Comparison of ENCODE assay signal across 26 cellular contexts in genomic region chr12:103997277-103997900, GRCh38. TPM values are rescaled to one million over a fixed set of nuclear protein-coding genes. Genes with fewer than 3 reads are reported as not detected.
DNase-seq lines count a peak whose midpoint lies in the region; ATAC-seq and TF ChIP-seq lines count a peak whose summit lies in the region.
"Had no signal": no experiment of that assay in that cellular context is flagged by ENCODE, and none has a peak within 500 bp of the region (broad histone marks: within the 10 kb centered on the region; RNA-seq: fewer than 3 reads in every experiment).

No MANE protein-coding gene starts in this region.

- no peaks in the 10 kb centered on the region for H3K36me3 Mint-ChIP-seq in MCF 10A (ENCODE audit: insufficient read depth, unreplicated experiment)
- H3K36me3 Mint-ChIP-seq: CD8-positive, alpha-beta memory T cell; stimulated activated memory B cell treated with anti-CD40 and anti-IgM and Interleukin-4, amounts not matched to agents 10 μg/mL and 1 μg/mL and 100 μg/mL, for 72 hours had no signal

- H3K4me3 ChIP-seq in breast epithelium (peak overlapping the region in 1 of 3 donors; percentile 29), ovary (peak overlapping the region; percentile 18), MG63 (no peak overlapping the region)
- H3K4me3 ChIP-seq: lung had no signal

- H3K27ac Mint-ChIP-seq in MCF 10A (ENCODE audit: low read depth, unreplicated experiment) = no peak overlapping the region
- H3K27ac Mint-ChIP-seq: CD8-positive, alpha-beta memory T cell; stimulated activated memory B cell treated with anti-CD40 and anti-IgM and Interleukin-4, amounts not matched to agents 10 μg/mL and 1 μg/mL and 100 μg/mL, for 72 hours had no signal

- TF ChIP-seq CTCF in breast epithelium (IDR thresholded peaks at IDR 0.05) (no peak), MCF 10A (IDR thresholded peaks at IDR 0.05; ENCODE audit: unreplicated experiment) (no peak), ovary (IDR thresholded peaks at IDR 0.05) (no peak)

- H3K27ac ChIP-seq in breast epithelium = peak overlapping the region; percentile 27 to 68
- peak overlapping the region in 1 of 2 donors; percentile 26 for H3K27ac ChIP-seq in ovary
- H3K27ac ChIP-seq: RWPE1 had no signal

- TF ChIP-seq POLR2A in breast epithelium (IDR thresholded peaks at IDR 0.05) (no peak), ovary (IDR thresholded peaks at IDR 0.05) (no peak)

- no peaks in the 10 kb centered on the region for H3K27me3 Mint-ChIP-seq in MCF 10A (ENCODE audit: insufficient read depth, unreplicated experiment)

- no peaks in the 10 kb centered on the region for H3K36me3 ChIP-seq in breast epithelium
- no peaks in the 10 kb centered on the region for H3K36me3 ChIP-seq in ovary
- H3K36me3 ChIP-seq in MG63 = no peaks in the 10 kb centered on the region

- 17 to 19% (median 18%) methylated on average over 16 of the region's 16 CpGs for WGBS in ovary, 3 donors

- peak; percentile 44 to 93 for ATAC-seq in left cardiac atrium
- ATAC-seq: activated T-cell treated with anti-CD3 and anti-CD28 coated beads, Interleukin-2, amount 50 U/mL, for 4 hours; stimulated activated memory B cell treated with anti-CD40 and anti-IgM and Interleukin-4, amounts not matched to agents 10 μg/mL and 1 μg/mL and 100 μg/mL, for 72 hours had no signal

- H3K4me3 Mint-ChIP-seq in MCF 10A (ENCODE audit: unreplicated experiment) = no peak overlapping the region
- H3K4me3 Mint-ChIP-seq: activated T-cell treated with anti-CD3 and anti-CD28 coated beads, Interleukin-2, amount 50 U/mL, for 4 hours; CD8-positive, alpha-beta memory T cell; stimulated activated memory B cell treated with anti-CD40 and anti-IgM and Interleukin-4, amounts not matched to agents 10 μg/mL and 1 μg/mL and 100 μg/mL, for 72 hours had no signal

- no peaks in the 10 kb centered on the region for H3K9me3 ChIP-seq in breast epithelium
- H3K9me3 ChIP-seq in ovary = no peaks in the 10 kb centered on the region
- H3K9me3 ChIP-seq in MG63 = no peaks in the 10 kb centered on the region

- H3K4me1 ChIP-seq in breast epithelium = no peaks in the 10 kb centered on the region
- H3K4me1 ChIP-seq in ovary (ENCODE audit: insufficient read depth) = no peaks in the 10 kb centered on the region

- POLR2A ChIA-PET in MCF 10A (lab: Yijun Ruan, JAX) = interaction anchor here (1.0 to 2.6 kb wide), 3 partner anchors 17 to 45 kb away, joined by 3 to 15 read pairs (median 3); partner anchors contain the start of gene TDG

- no peaks in the 10 kb centered on the region for H3K4me1 Mint-ChIP-seq in MCF 10A (ENCODE audit: insufficient read depth, unreplicated experiment)
- H3K4me1 Mint-ChIP-seq: CD8-positive, alpha-beta memory T cell; stimulated activated memory B cell treated with anti-CD40 and anti-IgM and Interleukin-4, amounts not matched to agents 10 μg/mL and 1 μg/mL and 100 μg/mL, for 72 hours had no signal

- no peaks in the 10 kb centered on the region for H3K9me3 Mint-ChIP-seq in MCF 10A (ENCODE audit: unreplicated experiment)
- H3K9me3 Mint-ChIP-seq: activated T-cell treated with anti-CD3 and anti-CD28 coated beads, Interleukin-2, amount 50 U/mL, for 4 hours; CD8-positive, alpha-beta memory T cell; stimulated activated memory B cell treated with anti-CD40 and anti-IgM and Interleukin-4, amounts not matched to agents 10 μg/mL and 1 μg/mL and 100 μg/mL, for 72 hours had no signal

- DNase-seq in breast epithelium (ENCODE audit: low spot score in 2 of 2) (no peak), MCF 10A (ENCODE audit: unreplicated experiment) (no peak), left cardiac atrium (peak; percentile 66), ovary (peak; percentile 48 to 83 (median 60)), T-helper 9 cell (no peak), mucosa of gallbladder (ENCODE audit: low spot score) (no peak), MG63 (no peak)
- no peak for DNase-seq in activated CD4-positive, alpha-beta T cell treated with anti-CD3 and anti-CD28 coated beads for 48 hours
- DNase-seq: 8988T; activated CD4-positive, CD25-positive, alpha-beta regulatory T cell treated with anti-CD3 and anti-CD28 coated beads, Interleukin-2, amount 50 U/mL, for 72 hours; activated naive CD4-positive, alpha-beta T cell; activated T-cell treated with anti-CD3 and anti-CD28 coated beads, Interleukin-2, amount 50 U/mL, for 4 hours; AML-193; amygdala; CD8-positive, alpha-beta memory T cell; cerebellar nuclear complex; foreskin melanocyte; islet precursor cell; NCI-H1694 treated with DMSO at 0.1 percent for 48 hours; NCI-H69; occipital lobe; stimulated activated CD4-positive, alpha-beta T cell treated with anti-CD3 and anti-CD28 coated beads, Interleukin-2, amount 100 ng/mL, for 24 hours; SW 1271 had no signal

- H3K27me3 ChIP-seq in breast epithelium (no peaks in the 10 kb centered on the region), ovary (no peaks in the 10 kb centered on the region), MG63 (no peaks in the 10 kb centered on the region)

- no peak for TF ChIP-seq EP300 in ovary (IDR thresholded peaks at IDR 0.05)

- intact Hi-C loops in breast epithelium (cut with DNase I; ENCODE audit: low total_unique reads) = no loop called here
- intact Hi-C loops in MCF 10A (cut with micrococcal nuclease) = no loop called here
- intact Hi-C loops in left cardiac atrium (cut with DNase I) = no loop called here
- intact Hi-C loops in ovary (cut with DNase I) = no loop called here

- CTCF ChIA-PET in MCF 10A (lab: Yijun Ruan, JAX) = interaction anchor here (1.4 to 1.6 kb wide), 2 partner anchors 12 to 33 kb away, joined by 4 read pairs; no protein-coding TSS in a partner anchor

- BruUV-seq in MCF 10A (replicated peaks; lab: Mats Ljungman, UMichigan) = no TSS peak

RNA-seq across cellular contexts. Expression of gene TDG, which starts 31.7 kb away (rescaled TPM):
- total RNA-seq in breast epithelium (10 to 100 TPM; 14.4 to 37.5 (median 29.8) TPM), MCF 10A (2022) (31.6 and 31.8 TPM in 2 replicates), left cardiac atrium (10 to 100 TPM; 10.8 to 20.1 TPM), ovary (10 to 100 TPM; 13.7 to 24.2 (median 19.6) TPM), mucosa of gallbladder (16.5 TPM)
- polyA plus RNA-seq in ovary = 10 to 100 TPM; 10.7 to 16.3 TPM
- 24.6 and 42.0 TPM in 2 replicates for total RNA-seq in MG63 (2014; rRNA removed; shearing (Covaris generic); ENCODE audit: low replicate concordance)

RNA-seq across cellular contexts. Expression of gene GLT8D2, which starts 52.6 kb away (rescaled TPM):
- total RNA-seq in breast epithelium = 10 to 100 TPM in 2 of 3 donors, 1 to 10 TPM in 1; 8.6 to 20.8 (median 16.1) TPM
- total RNA-seq in MCF 10A (2022) = 0.79 and 2.0 TPM in 2 replicates
- total RNA-seq in left cardiac atrium = 10 to 100 TPM in 1 of 2 donors, 1 to 10 TPM in 1; 7.5 to 12.8 TPM
- total RNA-seq in ovary = 10 to 100 TPM; 21.1 to 38.4 (median 32.9) TPM
- polyA plus RNA-seq in ovary = 10 to 100 TPM; 45.8 to 65.2 TPM
- total RNA-seq in mucosa of gallbladder = 17.9 TPM
- total RNA-seq in MG63 (2014; rRNA removed; shearing (Covaris generic); ENCODE audit: low replicate concordance) = not detected in 2 replicates
- polyA plus RNA-seq: CD8-positive, alpha-beta memory T cell had no signal

Comparison
In these comparisons a context has a peak if more than half of its experiments do, and no peak if none do; other contexts are left out.
1. DNase-seq: peak in left cardiac atrium (single experiment) and ovary (5 of 5); none in breast epithelium (0 of 2), MCF 10A (single experiment), T-helper 9 cell (single experiment), activated CD4-positive, alpha-beta T cell treated with anti-CD3 and anti-CD28 coated beads for 48 hours (single experiment), mucosa of gallbladder (single experiment) and MG63 (single experiment).